ENCODE assay signal across 10 cellular contexts in the genomic region with DNA sequence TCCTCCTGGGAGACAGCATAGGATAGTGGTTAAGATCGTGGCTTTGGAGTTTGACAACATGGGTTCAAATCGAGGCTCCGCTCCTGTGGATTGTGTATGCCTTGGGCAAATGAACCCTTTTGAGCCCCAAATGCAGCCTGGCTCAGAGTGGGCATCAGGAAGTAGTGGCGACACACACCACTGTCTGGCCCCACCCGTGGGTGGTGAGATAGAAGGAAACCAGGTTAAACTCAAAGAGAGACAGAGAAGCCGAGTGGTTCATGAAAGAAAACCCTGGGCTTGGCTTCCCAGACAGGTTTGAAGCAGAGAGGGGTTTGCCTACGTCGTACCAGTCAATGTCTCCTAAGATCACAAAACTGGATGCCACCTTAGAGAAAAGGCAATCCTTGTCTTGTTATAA. TPM values are rescaled to one million over a fixed set of nuclear protein-coding genes. Genes with fewer than 3 reads are reported as not detected.
DNase-seq lines count a peak whose midpoint lies in the region; ATAC-seq and TF ChIP-seq lines count a peak whose summit lies in the region.
"Had no signal": no experiment of that assay in that cellular context is flagged by ENCODE, and none has a peak within 500 bp of the region (broad histone marks: within the 10 kb centered on the region; RNA-seq: fewer than 3 reads in every experiment).

No MANE protein-coding gene starts in this region.

- peak; percentile 23 for DNase-seq in activated gamma-delta T cell treated with Interleukin-2 at 50 U/mL for 16 hours
- no peak for DNase-seq in activated gamma-delta T cell (lab: John Stamatoyannopoulos, UW)
- DNase-seq in activated CD8-positive, alpha-beta T cell treated with anti-CD3 and anti-CD28 coated beads for 36 hours = peak; percentile 54
- DNase-seq in dorsolateral prefrontal cortex = no peak
- DNase-seq in stimulated activated CD8-positive, alpha-beta memory T cell treated with anti-CD3 and anti-CD28 coated beads, Interleukin-4, amount 100 ng/mL, for 48 hours = peak; percentile 46
- no peak for DNase-seq in dedifferentiated amniotic fluid mesenchymal stem cell (ENCODE audit: extremely low spot score)
- no peak for DNase-seq in NCI-H1436 treated with DMSO at 0.1 percent for 48 hours (lab: John Stamatoyannopoulos, UW)
- no peak for DNase-seq in PC-9
- DNase-seq: amniotic stem cell, uterus had no signal

- ATAC-seq in activated CD8-positive, alpha-beta T cell treated with anti-CD3 and anti-CD28 coated beads for 36 hours = peak; percentile 26

- H3K79me2 ChIP-seq in PC-9 (ENCODE audit: low read depth) = no peaks in the 10 kb centered on the region

- H3K4me1 Mint-ChIP-seq in activated CD8-positive, alpha-beta T cell treated with anti-CD3 and anti-CD28 coated beads for 36 hours (ENCODE audit: low read depth) = peaks cover 55% of the 10 kb centered on the region

- peak overlapping the region; percentile 53 for H3K4me3 Mint-ChIP-seq in activated CD8-positive, alpha-beta T cell treated with anti-CD3 and anti-CD28 coated beads for 36 hours

- H3F3A ChIP-seq in PC-9 (ENCODE audit: insufficient read depth, low read depth) = peaks cover 15% of the 10 kb centered on the region; the same call in 1 of the 2 replicates

- H3K36me3 Mint-ChIP-seq in activated CD8-positive, alpha-beta T cell treated with anti-CD3 and anti-CD28 coated beads for 36 hours (ENCODE audit: low read depth) = peaks cover 18% of the 10 kb centered on the region

- no peak for TF ChIP-seq CTCF in activated CD8-positive, alpha-beta T cell treated with anti-CD3 and anti-CD28 coated beads for 36 hours (IDR thresholded peaks at IDR 0.05)
- TF ChIP-seq CTCF in dorsolateral prefrontal cortex (IDR thresholded peaks at IDR 0.05 in 54 of 56, conservative IDR thresholded peaks at IDR 0.05 in 2 of 56; ENCODE audit: low read depth in 1 of 56, partially characterized antibody in 56 of 56) (no peak), PC-9 (conservative IDR thresholded peaks at IDR 0.05) (no peak)

- POLR2A ChIA-PET in activated CD8-positive, alpha-beta T cell treated with anti-CD3 and anti-CD28 coated beads for 36 hours (lab: Charles Lee) = interaction anchor here (1.2 kb wide), 1 partner anchor 10 kb away, joined by 5 read pairs; no protein-coding TSS in a partner anchor
- POLR2A ChIA-PET in PC-9 (lab: Charles Lee; ENCODE audit: unreplicated experiment) = interaction anchor here (0.7 kb wide), 1 partner anchor 15 kb away, joined by 3 read pairs; no protein-coding TSS in a partner anchor

- no peaks in the 10 kb centered on the region for H3K9me2 ChIP-seq in PC-9 (ENCODE audit: insufficient read depth)

- intact Hi-C loops in activated CD8-positive, alpha-beta T cell treated with anti-CD3 and anti-CD28 coated beads for 36 hours (cut with micrococcal nuclease) = no loop called here
- intact Hi-C loops in dorsolateral prefrontal cortex (cut with DNase I) = no loop called here
- intact Hi-C loops in PC-9 (cut with micrococcal nuclease; ENCODE audit: unreplicated experiment) = loop anchor here (5.0 to 10.0 kb wide), 2 partner anchors 58 to 170 kb away; partner anchors contain the start of gene PRTFDC1

- H3K4me2 ChIP-seq in PC-9 = no peak overlapping the region

- CTCF ChIA-PET in activated CD8-positive, alpha-beta T cell treated with anti-CD3 and anti-CD28 coated beads for 36 hours (lab: Charles Lee) = interaction anchor here (0.7 to 1.8 kb wide), 3 partner anchors 9 to 57 kb away, joined by 3 to 5 read pairs (median 4); partner anchors contain the start of gene PRTFDC1
- CTCF ChIA-PET in PC-9 (lab: Charles Lee) = interaction anchor here (0.7 kb wide), 1 partner anchor 188 kb away, joined by 9 read pairs; no protein-coding TSS in a partner anchor

- no peaks in the 10 kb centered on the region for H4K20me1 ChIP-seq in PC-9 (ENCODE audit: insufficient read depth)

- no peaks in the 10 kb centered on the region for H3K27me3 Mint-ChIP-seq in activated CD8-positive, alpha-beta T cell treated with anti-CD3 and anti-CD28 coated beads for 36 hours

- H3K36me3 ChIP-seq in PC-9 (ENCODE audit: low read depth) = no peaks in the 10 kb centered on the region
- H3K36me3 ChIP-seq: uterus had no signal

- no peaks in the 10 kb centered on the region for H3K9me3 ChIP-seq in PC-9 (ENCODE audit: insufficient read depth, low read depth)
- H3K9me3 ChIP-seq: uterus had no signal

- H3K4me1 ChIP-seq in PC-9 (replicated peaks; ENCODE audit: insufficient read depth) = peaks cover 53% of the 10 kb centered on the region
- H3K4me1 ChIP-seq: uterus had no signal

- no TSS peak for BruUV-seq in PC-9 (replicated peaks; lab: Mats Ljungman, UMichigan)

- H3K9me3 Mint-ChIP-seq in activated CD8-positive, alpha-beta T cell treated with anti-CD3 and anti-CD28 coated beads for 36 hours = peaks cover 6% of the 10 kb centered on the region

- H3K27ac ChIP-seq in dorsolateral prefrontal cortex (peak overlapping the region in 46 of 59 donors; percentile 7 to 82 (median 56)), PC-9 (no peak overlapping the region)
- H3K27ac ChIP-seq: uterus had no signal

- H3K27me3 ChIP-seq in dorsolateral prefrontal cortex (no peaks in the 10 kb centered on the region), PC-9 (ENCODE audit: insufficient read depth, low read depth) (no peaks in the 10 kb centered on the region)
- H3K27me3 ChIP-seq: uterus had no signal

- H2AFZ ChIP-seq in PC-9 = no peak overlapping the region

- no peak overlapping the region for H3K4me3 ChIP-seq in dorsolateral prefrontal cortex
- no peak overlapping the region for H3K4me3 ChIP-seq in PC-9
- H3K4me3 ChIP-seq: uterus had no signal

- peak overlapping the region; percentile 91 for H3K27ac Mint-ChIP-seq in activated CD8-positive, alpha-beta T cell treated with anti-CD3 and anti-CD28 coated beads for 36 hours

RNA-seq across cellular contexts. Expression of gene PRTFDC1, which starts 57.7 kb away (rescaled TPM):
- total RNA-seq in activated CD8-positive, alpha-beta T cell treated with anti-CD3 and anti-CD28 coated beads for 36 hours = 1 to 10 TPM; 2.2 to 2.7 TPM
- total RNA-seq in dorsolateral prefrontal cortex = 10 to 100 TPM; 15.2 to 51.9 (median 26.9) TPM
- total RNA-seq in PC-9 (2021) = 12.3 and 15.8 TPM in 2 replicates

Comparison
In these comparisons a context has a peak if more than half of its experiments do, and no peak if none do; other contexts are left out.
1. DNase-seq: peak in activated gamma-delta T cell treated with Interleukin-2 at 50 U/mL for 16 hours (single experiment), activated CD8-positive, alpha-beta T cell treated with anti-CD3 and anti-CD28 coated beads for 36 hours (single experiment) and stimulated activated CD8-positive, alpha-beta memory T cell treated with anti-CD3 and anti-CD28 coated beads, Interleukin-4, amount 100 ng/mL, for 48 hours (single experiment); none in activated gamma-delta T cell (single experiment), dorsolateral prefrontal cortex (0 of 10), dedifferentiated amniotic fluid mesenchymal stem cell (single experiment), NCI-H1436 treated with DMSO at 0.1 percent for 48 hours (single experiment) and PC-9 (0 of 2).